8 cellular contexts compared by ENCODE assay signal in the genomic region with DNA sequence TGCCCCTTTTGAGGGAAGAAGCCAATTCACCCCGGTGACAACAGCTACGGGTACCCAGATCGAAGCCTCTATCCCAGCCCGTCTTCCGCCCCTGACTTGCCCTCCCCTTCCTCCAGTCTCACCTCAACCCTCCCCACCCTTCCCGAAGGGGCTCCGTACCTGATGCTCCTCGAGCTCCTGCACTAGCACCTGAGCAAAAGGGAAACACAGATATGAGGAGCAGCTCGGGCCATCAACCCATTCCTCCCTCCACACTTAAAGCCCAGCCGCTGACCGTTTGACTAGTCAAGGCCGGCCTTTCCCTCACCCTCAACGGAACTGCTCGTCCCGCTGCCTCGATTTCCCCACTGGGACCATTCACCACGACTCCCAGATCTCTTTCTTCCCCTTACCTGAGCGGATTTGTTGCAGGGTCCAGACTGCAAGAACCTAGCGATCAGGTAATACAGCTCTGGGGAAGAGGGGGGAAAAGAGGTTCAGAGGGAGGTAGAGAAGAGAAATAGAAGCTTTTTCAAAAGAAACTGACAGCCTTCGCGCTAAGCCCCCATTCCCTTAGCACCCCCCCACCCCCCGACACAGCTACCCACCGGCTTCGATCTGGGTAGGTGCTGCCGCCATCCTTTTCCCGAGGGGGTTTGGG. TPM values are rescaled to one million over a fixed set of nuclear protein-coding genes. Genes with fewer than 3 reads are reported as not detected.
DNase-seq lines count a peak whose midpoint lies in the region; ATAC-seq and TF ChIP-seq lines count a peak whose summit lies in the region.

No MANE protein-coding gene starts in this region.

- TF ChIP-seq CTCF in VCaP (conservative IDR thresholded peaks at IDR 0.05), result no peak
- no peak for TF ChIP-seq CTCF in coronary artery (IDR thresholded peaks at IDR 0.05)

- peaks cover 19% of the 10 kb centered on the region for H3K4me1 ChIP-seq in CD8-positive, alpha-beta memory T cell (ENCODE audit: insufficient read depth, low read length)

- peak overlapping the region; percentile 93 to 98 (median 94) for H3K4me3 Mint-ChIP-seq in CD8-positive, alpha-beta memory T cell
- peak overlapping the region; percentile 89 for H3K4me3 Mint-ChIP-seq in stimulated activated naive CD8-positive, alpha-beta T cell treated with anti-CD3 and anti-CD28 coated beads, Interleukin-15, Interleukin-2, amounts not matched to agents 100 ng/mL and 50 ng/mL, for 24 hours

- peak; percentile 15 to 69 (median 36) for DNase-seq in CD8-positive, alpha-beta memory T cell
- DNase-seq in M059J (ENCODE audit: low read depth) (peak; percentile 40), coronary artery (ENCODE audit: low spot score) (peak; percentile 72), medulla oblongata (ENCODE audit: extremely low spot score) (peak; percentile 34)

- peaks cover 0 to 12% (median 0%) of the 10 kb centered on the region in 3 donors for H3K36me3 Mint-ChIP-seq in CD8-positive, alpha-beta memory T cell
- peaks cover 4% of the 10 kb centered on the region for H3K36me3 Mint-ChIP-seq in stimulated activated naive CD8-positive, alpha-beta T cell treated with anti-CD3 and anti-CD28 coated beads, Interleukin-15, Interleukin-2, amounts not matched to agents 100 ng/mL and 50 ng/mL, for 24 hours (ENCODE audit: low read depth)

- peak overlapping the region; percentile 80 for H3K4me3 ChIP-seq in CD8-positive, alpha-beta memory T cell (ENCODE audit: low read length)
- H3K4me3 ChIP-seq in coronary artery, result peak overlapping the region; percentile 80

- H3K4me1 Mint-ChIP-seq in CD8-positive, alpha-beta memory T cell, result peaks cover 32 to 49% (median 43%) of the 10 kb centered on the region in 3 donors
- H3K4me1 Mint-ChIP-seq in stimulated activated naive CD8-positive, alpha-beta T cell treated with anti-CD3 and anti-CD28 coated beads, Interleukin-15, Interleukin-2, amounts not matched to agents 100 ng/mL and 50 ng/mL, for 24 hours (ENCODE audit: low read depth), result peaks cover 38% of the 10 kb centered on the region

- ATAC-seq in HG03139 (IDR thresholded peaks at IDR 0.05; ENCODE audit: unreplicated experiment) (no peak), GM21529 (IDR thresholded peaks at IDR 0.05; ENCODE audit: unreplicated experiment) (no peak)

- H3K27ac Mint-ChIP-seq in CD8-positive, alpha-beta memory T cell, result peak overlapping the region; percentile 93 to 99 (median 97)
- H3K27ac Mint-ChIP-seq in stimulated activated naive CD8-positive, alpha-beta T cell treated with anti-CD3 and anti-CD28 coated beads, Interleukin-15, Interleukin-2, amounts not matched to agents 100 ng/mL and 50 ng/mL, for 24 hours, result peak overlapping the region; percentile 76

- POLR2A ChIA-PET in CD8-positive, alpha-beta memory T cell (lab: Charles Lee), result no interaction called here

- peak overlapping the region; percentile 72 for H3K27ac ChIP-seq in CD8-positive, alpha-beta memory T cell (ENCODE audit: low read depth, low read length)
- H3K27ac ChIP-seq in VCaP (peak overlapping the region; percentile 69), coronary artery (peak overlapping the region; percentile 69 to 90)

- H3K9me3 ChIP-seq in CD8-positive, alpha-beta memory T cell (ENCODE audit: low read length), result no peaks in the 10 kb centered on the region

- peaks cover 0 to 4% (median 0%) of the 10 kb centered on the region in 5 donors for H3K9me3 Mint-ChIP-seq in CD8-positive, alpha-beta memory T cell
- no peaks in the 10 kb centered on the region for H3K9me3 Mint-ChIP-seq in stimulated activated naive CD8-positive, alpha-beta T cell treated with anti-CD3 and anti-CD28 coated beads, Interleukin-15, Interleukin-2, amounts not matched to agents 100 ng/mL and 50 ng/mL, for 24 hours

- CTCF ChIA-PET in CD8-positive, alpha-beta memory T cell (lab: Charles Lee), result interaction anchor here (0.7 to 1.8 kb wide), 3 partner anchors 312 to 392 kb away, joined by 3 to 5 read pairs (median 5); partner anchors contain the start of gene HMGN5

- H3K36me3 ChIP-seq in CD8-positive, alpha-beta memory T cell (ENCODE audit: insufficient read depth, low read length), result no peaks in the 10 kb centered on the region

- H3K27me3 ChIP-seq in CD8-positive, alpha-beta memory T cell (ENCODE audit: insufficient read depth, low read length, poor library complexity, severe bottlenecking), result no peaks in the 10 kb centered on the region

- peaks cover 0 to 11% of the 10 kb centered on the region in 2 donors for H3K27me3 Mint-ChIP-seq in CD8-positive, alpha-beta memory T cell
- H3K27me3 Mint-ChIP-seq in stimulated activated naive CD8-positive, alpha-beta T cell treated with anti-CD3 and anti-CD28 coated beads, Interleukin-15, Interleukin-2, amounts not matched to agents 100 ng/mL and 50 ng/mL, for 24 hours, result no peaks in the 10 kb centered on the region

RNA-seq across cellular contexts. Expression of gene BRWD3, which starts 0.7 kb away (rescaled TPM):
- 10 to 100 TPM; 12.3 to 14.1 TPM for total RNA-seq in CD8-positive, alpha-beta memory T cell
- polyA plus RNA-seq in CD8-positive, alpha-beta memory T cell, result 3.1 TPM
- total RNA-seq in M059J (2014; rRNA removed; shearing (Covaris generic)), result 6.2 and 6.4 TPM in 2 replicates
